ENCODE assay signal across 10 cellular contexts in genomic region chr3:43153189-43154083, GRCh38. TPM values are rescaled to one million over a fixed set of nuclear protein-coding genes. Genes with fewer than 3 reads are reported as not detected.
A peak's percentile ranks its signal among the peaks of the same experiment; 100 is the strongest.
DNase-seq lines count a peak whose midpoint lies in the region; ATAC-seq and TF ChIP-seq lines count a peak whose summit lies in the region.
"Had no signal": no experiment of that assay in that cellular context is flagged by ENCODE, and none has a peak within 500 bp of the region (broad histone marks: within the 10 kb centered on the region; RNA-seq: fewer than 3 reads in every experiment).

No MANE protein-coding gene starts in this region.

- H3K4me2 ChIP-seq in hepatocyte: no peak overlapping the region

- ATAC-seq in HG02885 (IDR thresholded peaks at IDR 0.05; ENCODE audit: poor library complexity, unreplicated experiment): no peak

- 65% methylated on average over 19 of the region's 19 CpGs for WGBS in hepatocyte (ENCODE audit: low lambda C conversion rate, missing lambda C conversion rate)

- H3K27ac ChIP-seq in hepatocyte: no peak overlapping the region
- H3K27ac ChIP-seq: VCaP had no signal

- in situ Hi-C loops in KBM-7 (cut with MboI; ENCODE audit: low pct_unique_long_range_greater_than_20kb, low sequenced_read_pairs): no loop called here

- TF ChIP-seq CTCF in hepatocyte (IDR thresholded peaks at IDR 0.05; ENCODE audit: poor library complexity): peak; percentile 22

- no peaks in the 10 kb centered on the region for H3K79me2 ChIP-seq in hepatocyte

- peak; percentile 75 for DNase-seq in GM04504 (ENCODE audit: low read depth)
- DNase-seq in astrocyte of the hippocampus (ENCODE audit: low read depth, low spot score): peak; percentile 19
- DNase-seq in hepatocyte (ENCODE audit: low spot score): peak; percentile 57
- DNase-seq in skeletal muscle cell (ENCODE audit: low read depth): peak; percentile 94
- DNase-seq in glomerular visceral epithelial cell (ENCODE audit: extremely low spot score): no peak
- DNase-seq in KBM-7: no peak
- DNase-seq in NCI-H2029 treated with DMSO at 0.1 percent for 48 hours (lab: John Stamatoyannopoulos, UW): no peak
- DNase-seq: DMS53 had no signal

- H3K4me3 ChIP-seq in hepatocyte (no peak overlapping the region), skeletal muscle cell (ENCODE audit: low read depth, low read length) (no peak overlapping the region)

- peaks cover 9% of the 10 kb centered on the region for H3K4me1 ChIP-seq in hepatocyte (ENCODE audit: insufficient read depth)

- no peaks in the 10 kb centered on the region for H3K9me3 ChIP-seq in hepatocyte (ENCODE audit: low read depth)

- H3K9me2 ChIP-seq in hepatocyte (replicated peaks; ENCODE audit: insufficient read depth): no peaks in the 10 kb centered on the region

- no peaks in the 10 kb centered on the region for H3K36me3 ChIP-seq in hepatocyte (replicated peaks; ENCODE audit: insufficient read depth, low read depth)

- H2AFZ ChIP-seq in hepatocyte: no peak overlapping the region

- peaks cover 4% of the 10 kb centered on the region for H3K27me3 ChIP-seq in hepatocyte

- no peaks in the 10 kb centered on the region for H4K20me1 ChIP-seq in hepatocyte (ENCODE audit: insufficient read depth, poor library complexity, severe bottlenecking)

RNA-seq across cellular contexts. Expression of gene POMGNT2, which starts 47.6 kb away (rescaled TPM):
- 27.6 and 31.8 TPM in 2 replicates for total RNA-seq in hepatocyte
- polyA plus RNA-seq in hepatocyte: 45.6 and 53.6 TPM in 2 replicates

Comparison
In these comparisons a context has a peak if more than half of its experiments do, and no peak if none do; other contexts are left out.
1. DNase-seq: peak in GM04504 (single experiment), astrocyte of the hippocampus (single experiment), hepatocyte (single experiment) and skeletal muscle cell (single experiment); none in glomerular visceral epithelial cell (single experiment), KBM-7 (single experiment) and NCI-H2029 treated with DMSO at 0.1 percent for 48 hours (single experiment).